Comparison of ENCODE assay signal across 9 cellular contexts in the genomic region with DNA sequence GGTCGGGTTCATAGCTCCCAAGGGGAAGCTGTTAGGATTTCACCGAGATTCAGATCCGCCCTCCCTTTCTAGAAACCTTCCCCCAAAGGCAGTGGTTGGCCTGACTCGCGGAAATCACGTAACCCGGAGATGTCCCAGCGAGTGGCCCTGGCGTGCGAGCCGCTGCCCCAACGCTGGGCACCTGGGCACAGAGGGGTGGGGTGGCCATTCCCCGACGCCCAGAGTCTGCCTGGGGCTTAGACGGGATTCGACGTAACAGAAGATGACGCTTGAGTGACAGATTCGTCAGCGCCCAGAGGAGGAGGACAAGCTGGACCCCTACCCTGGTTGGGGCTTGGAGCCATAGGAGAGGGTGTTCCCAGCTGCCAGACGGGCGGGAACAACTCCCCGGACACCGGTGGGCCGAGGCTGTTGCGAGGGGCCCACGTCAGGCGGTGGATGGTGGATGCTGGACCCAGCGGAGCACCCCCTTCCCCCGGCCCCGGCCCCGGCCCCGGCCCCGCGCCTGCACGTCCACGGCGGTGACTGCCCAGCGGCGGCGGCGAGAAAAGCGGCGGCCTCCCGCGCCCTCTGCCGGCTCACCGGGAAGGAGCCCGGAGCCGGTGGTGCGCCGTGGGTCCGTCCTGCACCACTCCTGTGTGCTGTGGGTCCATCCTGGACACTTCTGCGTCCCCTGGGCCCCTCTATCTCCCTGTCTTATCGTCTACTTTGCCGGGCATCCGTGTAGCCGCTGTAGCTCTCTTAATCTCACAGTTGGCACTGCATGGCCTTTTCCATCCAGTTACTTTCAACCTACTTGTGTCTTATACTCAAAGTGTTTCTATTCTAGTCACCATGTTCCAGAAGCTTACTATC. TPM values are rescaled to one million over a fixed set of nuclear protein-coding genes. Genes with fewer than 3 reads are reported as not detected.
DNase-seq lines count a peak whose midpoint lies in the region; ATAC-seq and TF ChIP-seq lines count a peak whose summit lies in the region.
"Had no signal": no experiment of that assay in that cellular context is flagged by ENCODE, and none has a peak within 500 bp of the region (broad histone marks: within the 10 kb centered on the region; RNA-seq: fewer than 3 reads in every experiment).

No MANE protein-coding gene starts in this region.

- DNase-seq in DMS53 (lab: John Stamatoyannopoulos, UW) (peak; percentile 39), DMS53 treated with DMSO at 0.1 percent for 48 hours (lab: John Stamatoyannopoulos, UW; ENCODE audit: unreplicated experiment) (no peak), WTC11 (ENCODE audit: low spot score) (peak; percentile 76), cardiac septum (ENCODE audit: low spot score) (peak; percentile 76), DMS79 (lab: John Stamatoyannopoulos, UW) (no peak), EL (no peak), HT-29 (ENCODE audit: low spot score) (no peak)
- peak; percentile 53 for DNase-seq in stimulated activated CD8-positive, alpha-beta memory T cell treated with anti-CD3 and anti-CD28 coated beads, Interleukin-4, amount 100 ng/mL, for 48 hours

- H3K27ac Mint-ChIP-seq in WTC11, result no peak overlapping the region

- peaks cover 6% of the 10 kb centered on the region for H3K36me3 Mint-ChIP-seq in WTC11

- no peaks in the 10 kb centered on the region; the same call in 1 of the 2 replicates for H3K27me3 Mint-ChIP-seq in WTC11 (ENCODE audit: low read depth)

- POLR2A ChIA-PET in WTC11 (lab: Charles Lee), result no interaction called here

- intact Hi-C loops in cardiac septum (cut with DNase I), result loop anchor here (2.0 kb wide), 1 partner anchor 184 kb away; no protein-coding TSS in a partner anchor

- CTCF ChIA-PET in WTC11 (lab: Charles Lee), result interaction anchor here (0.7 to 1.6 kb wide), 15 partner anchors 15 to 274 kb away, joined by 3 to 9 read pairs (median 3); no protein-coding TSS in a partner anchor

- ATAC-seq in WTC11, result peak; percentile 72

- H3K4me1 Mint-ChIP-seq in WTC11, result no peaks in the 10 kb centered on the region

- H3K4me3 Mint-ChIP-seq in WTC11, result peak overlapping the region; percentile 21

- peak; percentile 53 for TF ChIP-seq CTCF in WTC11 (IDR thresholded peaks at IDR 0.05)

- H3K9me3 Mint-ChIP-seq in WTC11, result peaks cover 3% of the 10 kb centered on the region; the same call in 1 of the 2 replicates

TF ChIP-seq in WTC11, 78 proteins besides CTCF, POLR2A, EP300 and RAD21 (continues in another document):
- TF ChIP-seq TEAD1 (CRISPR knock-in tag; IDR thresholded peaks at IDR 0.05) (no peak), ZNF138 (CRISPR knock-in tag; conservative IDR thresholded peaks at IDR 0.05) (no peak), NR2C2 (CRISPR knock-in tag; IDR thresholded peaks at IDR 0.05) (no peak), FOXJ3 (CRISPR knock-in tag; IDR thresholded peaks at IDR 0.05; ENCODE audit: borderline replicate concordance) (no peak), ZNF416 (CRISPR knock-in tag; IDR thresholded peaks at IDR 0.05) (no peak), GRHL2 (CRISPR knock-in tag; IDR thresholded peaks at IDR 0.05; ENCODE audit: insufficient replicate concordance, severe bottlenecking) (no peak), TCF7 (CRISPR knock-in tag; IDR thresholded peaks at IDR 0.05; ENCODE audit: low read depth) (no peak), ETV6 (CRISPR knock-in tag; IDR thresholded peaks at IDR 0.05) (no peak), GABPB1 (CRISPR knock-in tag; IDR thresholded peaks at IDR 0.05) (no peak), ELF4 (CRISPR knock-in tag; IDR thresholded peaks at IDR 0.05; ENCODE audit: low read depth) (no peak)
- TF ChIP-seq, protein P1, sequence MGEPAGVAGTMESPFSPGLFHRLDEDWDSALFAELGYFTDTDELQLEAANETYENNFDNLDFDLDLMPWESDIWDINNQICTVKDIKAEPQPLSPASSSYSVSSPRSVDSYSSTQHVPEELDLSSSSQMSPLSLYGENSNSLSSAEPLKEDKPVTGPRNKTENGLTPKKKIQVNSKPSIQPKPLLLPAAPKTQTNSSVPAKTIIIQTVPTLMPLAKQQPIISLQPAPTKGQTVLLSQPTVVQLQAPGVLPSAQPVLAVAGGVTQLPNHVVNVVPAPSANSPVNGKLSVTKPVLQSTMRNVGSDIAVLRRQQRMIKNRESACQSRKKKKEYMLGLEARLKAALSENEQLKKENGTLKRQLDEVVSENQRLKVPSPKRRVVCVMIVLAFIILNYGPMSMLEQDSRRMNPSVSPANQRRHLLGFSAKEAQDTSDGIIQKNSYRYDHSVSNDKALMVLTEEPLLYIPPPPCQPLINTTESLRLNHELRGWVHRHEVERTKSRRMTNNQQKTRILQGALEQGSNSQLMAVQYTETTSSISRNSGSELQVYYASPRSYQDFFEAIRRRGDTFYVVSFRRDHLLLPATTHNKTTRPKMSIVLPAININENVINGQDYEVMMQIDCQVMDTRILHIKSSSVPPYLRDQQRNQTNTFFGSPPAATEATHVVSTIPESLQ (CRISPR knock-in tag; IDR thresholded peaks at IDR 0.05), result no peak
- TF ChIP-seq, protein P2, sequence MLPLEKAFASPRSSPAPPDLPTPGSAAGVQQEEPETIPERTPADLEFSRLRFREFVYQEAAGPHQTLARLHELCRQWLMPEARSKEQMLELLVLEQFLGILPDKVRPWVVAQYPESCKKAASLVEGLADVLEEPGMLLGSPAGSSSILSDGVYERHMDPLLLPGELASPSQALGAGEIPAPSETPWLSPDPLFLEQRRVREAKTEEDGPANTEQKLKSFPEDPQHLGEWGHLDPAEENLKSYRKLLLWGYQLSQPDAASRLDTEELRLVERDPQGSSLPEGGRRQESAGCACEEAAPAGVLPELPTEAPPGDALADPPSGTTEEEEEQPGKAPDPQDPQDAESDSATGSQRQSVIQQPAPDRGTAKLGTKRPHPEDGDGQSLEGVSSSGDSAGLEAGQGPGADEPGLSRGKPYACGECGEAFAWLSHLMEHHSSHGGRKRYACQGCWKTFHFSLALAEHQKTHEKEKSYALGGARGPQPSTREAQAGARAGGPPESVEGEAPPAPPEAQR (CRISPR knock-in tag; IDR thresholded peaks at IDR 0.05), result no peak
- TF ChIP-seq, protein P3, sequence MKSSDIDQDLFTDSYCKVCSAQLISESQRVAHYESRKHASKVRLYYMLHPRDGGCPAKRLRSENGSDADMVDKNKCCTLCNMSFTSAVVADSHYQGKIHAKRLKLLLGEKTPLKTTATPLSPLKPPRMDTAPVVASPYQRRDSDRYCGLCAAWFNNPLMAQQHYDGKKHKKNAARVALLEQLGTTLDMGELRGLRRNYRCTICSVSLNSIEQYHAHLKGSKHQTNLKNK (CRISPR knock-in tag; IDR thresholded peaks at IDR 0.05), result no peak
- TF ChIP-seq, protein P4, sequence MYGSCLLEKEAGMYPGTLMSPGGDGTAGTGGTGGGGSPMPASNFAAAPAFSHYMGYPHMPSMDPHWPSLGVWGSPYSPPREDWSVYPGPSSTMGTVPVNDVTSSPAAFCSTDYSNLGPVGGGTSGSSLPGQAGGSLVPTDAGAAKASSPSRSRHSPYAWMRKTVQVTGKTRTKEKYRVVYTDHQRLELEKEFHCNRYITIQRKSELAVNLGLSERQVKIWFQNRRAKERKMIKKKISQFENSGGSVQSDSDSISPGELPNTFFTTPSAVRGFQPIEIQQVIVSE (CRISPR knock-in tag; IDR thresholded peaks at IDR 0.05; ENCODE audit: borderline replicate concordance), result no peak
- TF ChIP-seq, protein P5, sequence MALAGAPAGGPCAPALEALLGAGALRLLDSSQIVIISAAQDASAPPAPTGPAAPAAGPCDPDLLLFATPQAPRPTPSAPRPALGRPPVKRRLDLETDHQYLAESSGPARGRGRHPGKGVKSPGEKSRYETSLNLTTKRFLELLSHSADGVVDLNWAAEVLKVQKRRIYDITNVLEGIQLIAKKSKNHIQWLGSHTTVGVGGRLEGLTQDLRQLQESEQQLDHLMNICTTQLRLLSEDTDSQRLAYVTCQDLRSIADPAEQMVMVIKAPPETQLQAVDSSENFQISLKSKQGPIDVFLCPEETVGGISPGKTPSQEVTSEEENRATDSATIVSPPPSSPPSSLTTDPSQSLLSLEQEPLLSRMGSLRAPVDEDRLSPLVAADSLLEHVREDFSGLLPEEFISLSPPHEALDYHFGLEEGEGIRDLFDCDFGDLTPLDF (CRISPR knock-in tag; IDR thresholded peaks at IDR 0.05), result no peak
- TF ChIP-seq, protein P6, sequence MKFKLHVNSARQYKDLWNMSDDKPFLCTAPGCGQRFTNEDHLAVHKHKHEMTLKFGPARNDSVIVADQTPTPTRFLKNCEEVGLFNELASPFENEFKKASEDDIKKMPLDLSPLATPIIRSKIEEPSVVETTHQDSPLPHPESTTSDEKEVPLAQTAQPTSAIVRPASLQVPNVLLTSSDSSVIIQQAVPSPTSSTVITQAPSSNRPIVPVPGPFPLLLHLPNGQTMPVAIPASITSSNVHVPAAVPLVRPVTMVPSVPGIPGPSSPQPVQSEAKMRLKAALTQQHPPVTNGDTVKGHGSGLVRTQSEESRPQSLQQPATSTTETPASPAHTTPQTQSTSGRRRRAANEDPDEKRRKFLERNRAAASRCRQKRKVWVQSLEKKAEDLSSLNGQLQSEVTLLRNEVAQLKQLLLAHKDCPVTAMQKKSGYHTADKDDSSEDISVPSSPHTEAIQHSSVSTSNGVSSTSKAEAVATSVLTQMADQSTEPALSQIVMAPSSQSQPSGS (CRISPR knock-in tag; IDR thresholded peaks at IDR 0.05; ENCODE audit: borderline replicate concordance, low read depth), result no peak
- TF ChIP-seq, protein P7, sequence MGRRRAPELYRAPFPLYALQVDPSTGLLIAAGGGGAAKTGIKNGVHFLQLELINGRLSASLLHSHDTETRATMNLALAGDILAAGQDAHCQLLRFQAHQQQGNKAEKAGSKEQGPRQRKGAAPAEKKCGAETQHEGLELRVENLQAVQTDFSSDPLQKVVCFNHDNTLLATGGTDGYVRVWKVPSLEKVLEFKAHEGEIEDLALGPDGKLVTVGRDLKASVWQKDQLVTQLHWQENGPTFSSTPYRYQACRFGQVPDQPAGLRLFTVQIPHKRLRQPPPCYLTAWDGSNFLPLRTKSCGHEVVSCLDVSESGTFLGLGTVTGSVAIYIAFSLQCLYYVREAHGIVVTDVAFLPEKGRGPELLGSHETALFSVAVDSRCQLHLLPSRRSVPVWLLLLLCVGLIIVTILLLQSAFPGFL (CRISPR knock-in tag; IDR thresholded peaks at IDR 0.05; ENCODE audit: borderline replicate concordance), result no peak

RNA-seq across cellular contexts. Expression of a gene that starts 35.4 kb away (rescaled TPM):
- total RNA-seq in WTC11 (2021) (25.7 to 26.8 TPM (median 26.6 TPM) in 3 replicates), cardiac septum (0.05 TPM)
- total RNA-seq in HT-29 (2014; rRNA removed; shearing (Covaris generic)), result 0.08 TPM in 1 of 2 replicates, not detected in the other
- total RNA-seq: HT1080 had no signal

RNA-seq across cellular contexts. Expression of a gene that starts 36.9 kb away (rescaled TPM):
- total RNA-seq in WTC11 (2021) (0.11 to 0.20 TPM (median 0.18 TPM) in 3 replicates), cardiac septum (0.19 TPM)
- total RNA-seq in HT-29 (2014; rRNA removed; shearing (Covaris generic)), result not detected in 2 replicates
- total RNA-seq: HT1080 had no signal

Comparison
In these comparisons a context has a peak if more than half of its experiments do, and no peak if none do; other contexts are left out.
1. DNase-seq: peak in DMS53 (single experiment), WTC11 (single experiment), cardiac septum (single experiment) and stimulated activated CD8-positive, alpha-beta memory T cell treated with anti-CD3 and anti-CD28 coated beads, Interleukin-4, amount 100 ng/mL, for 48 hours (single experiment); none in DMS53 treated with DMSO at 0.1 percent for 48 hours (single experiment), DMS79 (single experiment), EL (single experiment) and HT-29 (single experiment).
2. RNA of a gene that starts 35.4 kb away (total RNA-seq): 25.7 to 26.8 TPM in WTC11; 0.08 TPM in HT-29 and 0.05 TPM in cardiac septum (single experiment); every median in the first group is over 10 times any median in the second.